Comparison of ENCODE assay signal across 8 cellular contexts in genomic region chr7:38349869-38350583, GRCh38.
DNase-seq lines count a peak whose midpoint lies in the region; ATAC-seq and TF ChIP-seq lines count a peak whose summit lies in the region.
"Not testable (repeated sequence)": the region's sequence is repeated elsewhere in the genome, so short reads cannot be mapped to it uniquely, and the experiment has no call there.

No MANE protein-coding gene starts in this region.

- peak overlapping the region; percentile 68 for H3K4me3 ChIP-seq in MM.1S (ENCODE audit: low read length)
- H3K4me3 ChIP-seq in WERI-Rb-1 (ENCODE audit: low read depth, low read length); brain microvascular endothelial cell (ENCODE audit: low read depth, low read length): not testable (repeated sequence)

- intact Hi-C loops in left colon (cut with DNase I, micrococcal nuclease): not testable (repeated sequence)

- peaks cover 47% of the 10 kb centered on the region for H3K79me2 ChIP-seq in MM.1S (ENCODE audit: low read length)

- not testable (repeated sequence) for H3K36me3 ChIP-seq in MM.1S (replicated peaks; ENCODE audit: insufficient read depth, low read length); WERI-Rb-1; brain microvascular endothelial cell (replicated peaks)

- H3K27ac ChIP-seq in MM.1S (ENCODE audit: low read length) (peak overlapping the region; percentile 80; the same call in 1 of the 2 replicates), WERI-Rb-1 (peak overlapping the region; percentile 48)
- not testable (repeated sequence) for H3K27ac ChIP-seq in brain microvascular endothelial cell

- ATAC-seq in GM19452 (IDR thresholded peaks at IDR 0.05; ENCODE audit: unreplicated experiment) (peak; percentile 84), HG02973 (IDR thresholded peaks at IDR 0.05; ENCODE audit: unreplicated experiment) (peak; percentile 68), left colon (peak; percentile 34)

- H3K9me3 ChIP-seq in MM.1S (replicated peaks; ENCODE audit: insufficient read depth, low read length); WERI-Rb-1 (ENCODE audit: severe bottlenecking): not testable (repeated sequence)

- peaks cover 20% of the 10 kb centered on the region for H3F3A ChIP-seq in MM.1S (ENCODE audit: insufficient read depth, low read length)

- peaks cover 20% of the 10 kb centered on the region for H3K4me1 ChIP-seq in MM.1S (ENCODE audit: low read length)

- H3K27me3 ChIP-seq in MM.1S (replicated peaks; ENCODE audit: insufficient read depth, low read length); WERI-Rb-1 (ENCODE audit: insufficient read depth, low read depth, severe bottlenecking); brain microvascular endothelial cell (replicated peaks): not testable (repeated sequence)

- H2AFZ ChIP-seq in MM.1S (ENCODE audit: low read length): peak overlapping the region; percentile 51; the same call in 1 of the 2 replicates

- peak overlapping the region; percentile 62; the same call in 1 of the 2 replicates for H3K9ac ChIP-seq in MM.1S (ENCODE audit: low read length)

- DNase-seq in ELF-1 (ENCODE audit: low read depth, low spot score) (peak; percentile 64), MM.1S (peak; percentile 81), WERI-Rb-1 (peak; percentile 81), brain microvascular endothelial cell (peak; percentile 11), left colon (peak in 1 of 2 donors; percentile 45)
- DNase-seq in stimulated activated naive CD4-positive, alpha-beta T cell treated with Interleukin-2 at 50 U/mL for 16 hours (lab: John Stamatoyannopoulos, UW): peak; percentile 61

- H4K20me1 ChIP-seq in MM.1S (ENCODE audit: insufficient read depth, low read length): not testable (repeated sequence)

- not testable (repeated sequence) for H3K9me2 ChIP-seq in MM.1S (replicated peaks; ENCODE audit: insufficient read depth, low read length)

- peak; percentile 41 for TF ChIP-seq CTCF in MM.1S (IDR thresholded peaks at IDR 0.05; ENCODE audit: low read length)
- TF ChIP-seq CTCF in WERI-Rb-1 (IDR thresholded peaks at IDR 0.05; ENCODE audit: low read depth, low read length): peak; percentile 51
- TF ChIP-seq CTCF in brain microvascular endothelial cell (IDR thresholded peaks at IDR 0.05; ENCODE audit: low read depth, low read length, missing control alignments): peak; percentile 51

- in situ Hi-C loops in brain microvascular endothelial cell (cut with HindIII; ENCODE audit: low pct_ligation_motif_present, low sequenced_read_pairs): not testable (repeated sequence)

- H3K4me2 ChIP-seq in MM.1S (ENCODE audit: low read depth, low read length): peak overlapping the region; percentile 72; the same call in 1 of the 2 replicates

Comparison
In these comparisons a context has a peak if more than half of its experiments do, and no peak if none do; other contexts are left out.
1. ATAC-seq: peak in every context shown above with its lines; median percentile 84 in GM19452; 68 in HG02973; 34 in left colon.